7 cellular contexts compared by ENCODE assay signal in genomic region chrY:8655017-8655416, GRCh38.
"Had no signal": no experiment of that assay in that cellular context is flagged by ENCODE, and none has a peak within 500 bp of the region (broad histone marks: within the 10 kb centered on the region; RNA-seq: fewer than 3 reads in every experiment).

No MANE protein-coding gene starts in this region.

- H3K9me3 ChIP-seq: HAP-1 had no signal

- H2AFZ ChIP-seq: GM23248 had no signal

- H3K9ac ChIP-seq: GM23248 had no signal

- H3K4me1 ChIP-seq: HAP-1 had no signal

- H3K27ac ChIP-seq: GM23248 had no signal

- H3K4me3 ChIP-seq: GM23248, HAP-1 had no signal

- DNase-seq: GM23248, GOT3, H7, HFFc6, IMR-90 had no signal

- ATAC-seq: HCT116 had no signal

- H3K36me3 ChIP-seq: HAP-1 had no signal
